In the genomic region with DNA sequence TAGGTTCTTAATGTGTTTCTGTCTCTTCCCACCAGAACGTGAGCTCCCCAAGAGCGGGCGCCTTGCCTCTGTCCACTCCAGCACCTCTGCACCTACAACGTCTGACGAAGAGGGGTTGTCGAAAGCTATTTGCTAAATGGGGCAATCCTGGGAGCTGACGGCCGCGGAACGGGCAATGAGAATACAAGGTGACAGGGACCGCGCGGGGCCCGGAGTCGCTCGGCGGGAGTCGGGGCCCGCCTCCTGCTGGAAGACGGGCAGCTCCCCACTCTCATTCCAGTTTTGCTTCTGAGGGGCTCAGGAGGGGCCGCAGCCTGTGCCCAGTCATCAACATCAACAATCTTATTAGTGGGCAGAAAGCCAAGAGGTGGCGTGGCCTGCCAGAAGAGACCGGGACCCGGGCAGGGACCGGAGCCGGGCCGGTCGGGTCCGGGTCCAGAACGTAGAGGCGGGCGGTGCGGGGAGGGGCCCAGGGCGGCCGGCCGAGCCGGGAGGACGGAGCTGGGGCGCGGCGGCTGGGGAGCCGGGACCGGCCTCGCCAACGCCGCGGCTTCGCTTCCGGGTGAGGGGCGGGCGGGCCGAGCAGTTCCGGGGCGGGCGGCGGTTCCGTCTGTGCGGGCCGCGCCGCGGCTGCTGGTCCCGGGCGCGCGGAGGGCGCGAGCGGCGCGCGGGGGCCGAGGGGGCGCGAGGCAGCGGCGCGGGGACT, we compare ENCODE assay signal across 1 cellular context.
TF ChIP-seq lines count a peak whose summit lies in the region.

Gene MOSMO (plus strand): TSS at position 603 of the 706 bp plus-strand sequence. CDS start 191 bp downstream, outside the sequence.

TF ChIP-seq in HepG2, 621 proteins besides CTCF, POLR2A, EP300 and RAD21 (continued from another document and continues in another):
- TF ChIP-seq MEIS1 (CRISPR knock-in tag; IDR thresholded peaks at IDR 0.05; ENCODE audit: borderline replicate concordance) (peak; percentile 56), RFXANK (CRISPR knock-in tag; IDR thresholded peaks at IDR 0.05) (no peak; the same call in 1 of the 2 replicates), POGK (CRISPR knock-in tag; conservative IDR thresholded peaks at IDR 0.05) (peak; percentile 62; the same call in 1 of the 2 replicates), ZFP36L1 (CRISPR knock-in tag; IDR thresholded peaks at IDR 0.05) (peak; percentile 59; the same call in 1 of the 2 replicates), SALL2 (CRISPR knock-in tag; IDR thresholded peaks at IDR 0.05) (peak; percentile 86), SALL1 (CRISPR knock-in tag; IDR thresholded peaks at IDR 0.05) (peak; percentile 63; the same call in 1 of the 2 replicates), AKAP8 (CRISPR knock-in tag; IDR thresholded peaks at IDR 0.05) (no peak; the same call in 1 of the 2 replicates), GPN1 (CRISPR knock-in tag; IDR thresholded peaks at IDR 0.05; ENCODE audit: borderline replicate concordance) (no peak), HOXD1 (CRISPR knock-in tag; IDR thresholded peaks at IDR 0.05) (peak; percentile 49; the same call in 1 of the 2 replicates), SIX4 (CRISPR knock-in tag; IDR thresholded peaks at IDR 0.05) (no peak), TERF1 (CRISPR knock-in tag; IDR thresholded peaks at IDR 0.05) (peak; percentile 61; the same call in 1 of the 2 replicates), YY1 (IDR thresholded peaks at IDR 0.05; ENCODE audit: insufficient read depth, insufficient replicate concordance, low read depth, low read length) (peak; percentile 53), TSC22D2 (CRISPR knock-in tag; IDR thresholded peaks at IDR 0.05; ENCODE audit: borderline replicate concordance) (peak; percentile 36; the same call in 1 of the 2 replicates), ZBTB10 (CRISPR knock-in tag; IDR thresholded peaks at IDR 0.05; ENCODE audit: borderline replicate concordance) (0 out of 2 replicates have a peak, but pooled peaks have one; percentile 45), TAF1 (CRISPR knock-in tag; IDR thresholded peaks at IDR 0.05) (peak; percentile 57), ZFY (CRISPR knock-in tag; IDR thresholded peaks at IDR 0.05) (peak; percentile 95), ZMYM3 (CRISPR knock-in tag; IDR thresholded peaks at IDR 0.05) (peak; percentile 74), ZBTB3 (CRISPR knock-in tag; IDR thresholded peaks at IDR 0.05; ENCODE audit: borderline replicate concordance, low read depth) (no peak), KDM5B (CRISPR knock-in tag; IDR thresholded peaks at IDR 0.05; ENCODE audit: borderline replicate concordance) (peak; percentile 86), FOXO1 (CRISPR knock-in tag; IDR thresholded peaks at IDR 0.05) (0 out of 2 replicates have a peak, but pooled peaks have one; percentile 6), KDM2A (CRISPR knock-in tag; IDR thresholded peaks at IDR 0.05; ENCODE audit: borderline replicate concordance, low read depth) (peak; percentile 76), ZNF670 (CRISPR knock-in tag; IDR thresholded peaks at IDR 0.05; ENCODE audit: borderline replicate concordance) (no peak), HNRNPLL (IDR thresholded peaks at IDR 0.05; ENCODE audit: low read depth, low read length, poor library complexity, severe bottlenecking) (peak; percentile 83), THAP11 (CRISPR knock-in tag; IDR thresholded peaks at IDR 0.05) (peak; percentile 62), GFI1 (CRISPR knock-in tag; IDR thresholded peaks at IDR 0.05; ENCODE audit: borderline replicate concordance) (peak; percentile 31; the same call in 1 of the 2 replicates), ZNF784 (CRISPR knock-in tag; IDR thresholded peaks at IDR 0.05; ENCODE audit: borderline replicate concordance) (no peak; the same call in 1 of the 2 replicates), MED13 (CRISPR knock-in tag; IDR thresholded peaks at IDR 0.05) (no peak; the same call in 1 of the 2 replicates), MED1 (CRISPR knock-in tag; IDR thresholded peaks at IDR 0.05) (peak; percentile 49), ZHX1 (CRISPR knock-in tag; IDR thresholded peaks at IDR 0.05; ENCODE audit: low read depth) (0 out of 2 replicates have a peak, but pooled peaks have one; percentile 31), IRF9 (CRISPR knock-in tag; IDR thresholded peaks at IDR 0.05; ENCODE audit: borderline replicate concordance) (peak; percentile 42; the same call in 1 of the 2 replicates)
- TF ChIP-seq, protein P1, sequence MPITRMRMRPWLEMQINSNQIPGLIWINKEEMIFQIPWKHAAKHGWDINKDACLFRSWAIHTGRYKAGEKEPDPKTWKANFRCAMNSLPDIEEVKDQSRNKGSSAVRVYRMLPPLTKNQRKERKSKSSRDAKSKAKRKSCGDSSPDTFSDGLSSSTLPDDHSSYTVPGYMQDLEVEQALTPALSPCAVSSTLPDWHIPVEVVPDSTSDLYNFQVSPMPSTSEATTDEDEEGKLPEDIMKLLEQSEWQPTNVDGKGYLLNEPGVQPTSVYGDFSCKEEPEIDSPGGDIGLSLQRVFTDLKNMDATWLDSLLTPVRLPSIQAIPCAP (CRISPR knock-in tag; IDR thresholded peaks at IDR 0.05; ENCODE audit: low read depth): no peak
- TF ChIP-seq, protein P2, sequence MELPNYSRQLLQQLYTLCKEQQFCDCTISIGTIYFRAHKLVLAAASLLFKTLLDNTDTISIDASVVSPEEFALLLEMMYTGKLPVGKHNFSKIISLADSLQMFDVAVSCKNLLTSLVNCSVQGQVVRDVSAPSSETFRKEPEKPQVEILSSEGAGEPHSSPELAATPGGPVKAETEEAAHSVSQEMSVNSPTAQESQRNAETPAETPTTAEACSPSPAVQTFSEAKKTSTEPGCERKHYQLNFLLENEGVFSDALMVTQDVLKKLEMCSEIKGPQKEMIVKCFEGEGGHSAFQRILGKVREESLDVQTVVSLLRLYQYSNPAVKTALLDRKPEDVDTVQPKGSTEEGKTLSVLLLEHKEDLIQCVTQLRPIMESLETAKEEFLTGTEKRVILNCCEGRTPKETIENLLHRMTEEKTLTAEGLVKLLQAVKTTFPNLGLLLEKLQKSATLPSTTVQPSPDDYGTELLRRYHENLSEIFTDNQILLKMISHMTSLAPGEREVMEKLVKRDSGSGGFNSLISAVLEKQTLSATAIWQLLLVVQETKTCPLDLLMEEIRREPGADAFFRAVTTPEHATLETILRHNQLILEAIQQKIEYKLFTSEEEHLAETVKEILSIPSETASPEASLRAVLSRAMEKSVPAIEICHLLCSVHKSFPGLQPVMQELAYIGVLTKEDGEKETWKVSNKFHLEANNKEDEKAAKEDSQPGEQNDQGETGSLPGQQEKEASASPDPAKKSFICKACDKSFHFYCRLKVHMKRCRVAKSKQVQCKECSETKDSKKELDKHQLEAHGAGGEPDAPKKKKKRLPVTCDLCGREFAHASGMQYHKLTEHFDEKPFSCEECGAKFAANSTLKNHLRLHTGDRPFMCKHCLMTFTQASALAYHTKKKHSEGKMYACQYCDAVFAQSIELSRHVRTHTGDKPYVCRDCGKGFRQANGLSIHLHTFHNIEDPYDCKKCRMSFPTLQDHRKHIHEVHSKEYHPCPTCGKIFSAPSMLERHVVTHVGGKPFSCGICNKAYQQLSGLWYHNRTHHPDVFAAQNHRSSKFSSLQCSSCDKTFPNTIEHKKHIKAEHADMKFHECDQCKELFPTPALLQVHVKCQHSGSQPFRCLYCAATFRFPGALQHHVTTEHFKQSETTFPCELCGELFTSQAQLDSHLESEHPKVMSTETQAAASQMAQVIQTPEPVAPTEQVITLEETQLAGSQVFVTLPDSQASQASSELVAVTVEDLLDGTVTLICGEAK (IDR thresholded peaks at IDR 0.05): no peak
- TF ChIP-seq, protein P2 (CRISPR knock-in tag; IDR thresholded peaks at IDR 0.05): peak; percentile 23; the same call in 1 of the 2 replicates
